In the genomic region with DNA sequence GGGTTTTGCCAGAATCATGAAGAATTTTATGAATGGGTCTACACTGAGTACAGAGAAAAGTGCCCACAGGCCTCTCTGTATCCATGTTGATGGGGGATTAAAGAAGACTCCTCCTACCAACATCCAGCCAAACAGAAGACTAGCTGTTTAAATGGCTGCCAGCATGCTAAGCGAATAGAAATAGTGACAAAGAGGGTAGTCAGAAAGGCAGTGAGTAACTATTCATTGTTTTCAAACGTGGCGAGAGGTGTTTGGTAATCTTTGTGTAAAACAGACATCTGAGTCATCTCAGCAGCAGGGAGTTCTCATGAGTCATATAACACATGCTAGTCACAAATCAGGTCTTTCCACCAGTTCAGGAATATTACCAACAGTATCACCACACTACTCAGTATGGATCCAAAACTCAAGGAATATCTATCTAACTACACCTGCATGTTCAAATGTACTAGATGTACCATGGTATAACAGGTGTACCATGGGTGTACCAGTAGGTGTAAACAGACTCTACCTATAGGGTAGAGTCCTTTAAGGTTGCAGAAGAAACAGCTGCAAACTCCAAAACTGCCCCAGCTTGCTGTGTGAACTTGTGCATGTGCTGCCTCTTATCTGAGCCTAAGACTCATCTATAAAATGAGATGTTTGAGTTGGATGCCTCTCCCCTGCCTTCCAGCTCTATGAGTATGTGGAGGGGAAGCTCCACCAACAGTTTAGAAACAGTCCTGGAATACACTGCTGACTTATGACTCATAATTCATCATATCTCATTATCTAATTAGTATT, we compare ENCODE assay signal across 1 cellular context.
TF ChIP-seq lines count a peak whose summit lies in the region.

No MANE protein-coding gene starts in this region.

TF ChIP-seq in K562, 482 proteins besides CTCF, POLR2A, EP300 and RAD21 (continued from another document and continues in another):
- TF ChIP-seq, protein P1, sequence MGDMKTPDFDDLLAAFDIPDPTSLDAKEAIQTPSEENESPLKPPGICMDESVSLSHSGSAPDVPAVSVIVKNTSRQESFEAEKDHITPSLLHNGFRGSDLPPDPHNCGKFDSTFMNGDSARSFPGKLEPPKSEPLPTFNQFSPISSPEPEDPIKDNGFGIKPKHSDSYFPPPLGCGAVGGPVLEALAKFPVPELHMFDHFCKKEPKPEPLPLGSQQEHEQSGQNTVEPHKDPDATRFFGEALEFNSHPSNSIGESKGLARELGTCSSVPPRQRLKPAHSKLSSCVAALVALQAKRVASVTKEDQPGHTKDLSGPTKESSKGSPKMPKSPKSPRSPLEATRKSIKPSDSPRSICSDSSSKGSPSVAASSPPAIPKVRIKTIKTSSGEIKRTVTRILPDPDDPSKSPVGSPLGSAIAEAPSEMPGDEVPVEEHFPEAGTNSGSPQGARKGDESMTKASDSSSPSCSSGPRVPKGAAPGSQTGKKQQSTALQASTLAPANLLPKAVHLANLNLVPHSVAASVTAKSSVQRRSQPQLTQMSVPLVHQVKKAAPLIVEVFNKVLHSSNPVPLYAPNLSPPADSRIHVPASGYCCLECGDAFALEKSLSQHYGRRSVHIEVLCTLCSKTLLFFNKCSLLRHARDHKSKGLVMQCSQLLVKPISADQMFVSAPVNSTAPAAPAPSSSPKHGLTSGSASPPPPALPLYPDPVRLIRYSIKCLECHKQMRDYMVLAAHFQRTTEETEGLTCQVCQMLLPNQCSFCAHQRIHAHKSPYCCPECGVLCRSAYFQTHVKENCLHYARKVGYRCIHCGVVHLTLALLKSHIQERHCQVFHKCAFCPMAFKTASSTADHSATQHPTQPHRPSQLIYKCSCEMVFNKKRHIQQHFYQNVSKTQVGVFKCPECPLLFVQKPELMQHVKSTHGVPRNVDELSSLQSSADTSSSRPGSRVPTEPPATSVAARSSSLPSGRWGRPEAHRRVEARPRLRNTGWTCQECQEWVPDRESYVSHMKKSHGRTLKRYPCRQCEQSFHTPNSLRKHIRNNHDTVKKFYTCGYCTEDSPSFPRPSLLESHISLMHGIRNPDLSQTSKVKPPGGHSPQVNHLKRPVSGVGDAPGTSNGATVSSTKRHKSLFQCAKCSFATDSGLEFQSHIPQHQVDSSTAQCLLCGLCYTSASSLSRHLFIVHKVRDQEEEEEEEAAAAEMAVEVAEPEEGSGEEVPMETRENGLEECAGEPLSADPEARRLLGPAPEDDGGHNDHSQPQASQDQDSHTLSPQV (IDR thresholded peaks at IDR 0.05): peak; percentile 74
- TF ChIP-seq ERF (CRISPR knock-in tag; IDR thresholded peaks at IDR 0.05) (peak; percentile 92; the same call in 1 of the 2 replicates), CEBPB (tag; IDR thresholded peaks at IDR 0.05) (0 out of 2 replicates have a peak, but pooled peaks have one; percentile 13), ZNF174 (CRISPR knock-in tag; IDR thresholded peaks at IDR 0.05) (no peak), PTBP1 (IDR thresholded peaks at IDR 0.05; ENCODE audit: low read depth, low read length) (no peak), JUN (IDR thresholded peaks at IDR 0.05; ENCODE audit: borderline replicate concordance, low read depth, low read length) (peak; percentile 93), JUN (CRISPR knock-in tag; IDR thresholded peaks at IDR 0.05; ENCODE audit: borderline replicate concordance) (no peak), SMARCE1 (IDR thresholded peaks at IDR 0.05) (peak; percentile 51; the same call in 1 of the 2 replicates), RBM34 (IDR thresholded peaks at IDR 0.05; ENCODE audit: borderline replicate concordance, insufficient read depth, low read length) (no peak), ZNF354B (CRISPR knock-in tag; IDR thresholded peaks at IDR 0.05) (no peak), ELF2 (CRISPR knock-in tag; IDR thresholded peaks at IDR 0.05) (no peak), CREB3L1 (IDR thresholded peaks at IDR 0.05; ENCODE audit: borderline replicate concordance, low read depth) (peak; percentile 37; the same call in 1 of the 2 replicates), RBM25 (IDR thresholded peaks at IDR 0.05; ENCODE audit: low read depth, low read length, severe bottlenecking) (no peak), ZNF23 (CRISPR knock-in tag; IDR thresholded peaks at IDR 0.05) (0 out of 2 replicates have a peak, but pooled peaks have one; percentile 22), SNIP1 (IDR thresholded peaks at IDR 0.05; ENCODE audit: low read depth) (no peak), SMAD3 (CRISPR knock-in tag; conservative IDR thresholded peaks at IDR 0.05) (peak; percentile 68; the same call in 1 of the 2 replicates), DIDO1 (tag; IDR thresholded peaks at IDR 0.05; ENCODE audit: low read depth) (peak; percentile 85), LARP7 (IDR thresholded peaks at IDR 0.05) (no peak), TRIM28 (IDR thresholded peaks at IDR 0.05) (peak; percentile 49; the same call in 1 of the 2 replicates), BCL6 (CRISPR knock-in tag; IDR thresholded peaks at IDR 0.05) (peak; percentile 79; the same call in 1 of the 2 replicates), C11orf30 (IDR thresholded peaks at IDR 0.05; ENCODE audit: low read depth) (peak; percentile 43; the same call in 1 of the 2 replicates), TBL1XR1 (IDR thresholded peaks at IDR 0.05; ENCODE audit: low read length in 2 of 2) (no peak), ZNF644 (tag; IDR thresholded peaks at IDR 0.05; ENCODE audit: low read depth) (peak; percentile 86; the same call in 1 of the 2 replicates), SRF (CRISPR knock-in tag; IDR thresholded peaks at IDR 0.05) (0 out of 4 replicates have a peak, but pooled peaks of 1 of the 2 experiments have one; percentile 9), UBTF (IDR thresholded peaks at IDR 0.05; ENCODE audit: borderline replicate concordance in 1 of 2, low read depth in 2 of 2, low read length in 2 of 2) (no peak), POU5F1 (IDR thresholded peaks at IDR 0.05; ENCODE audit: borderline replicate concordance, low read depth, low read length, partially characterized antibody) (no peak), ILK (tag; IDR thresholded peaks at IDR 0.05; ENCODE audit: borderline replicate concordance, low read depth) (0 out of 2 replicates have a peak, but pooled peaks have one; percentile 26), ZNF239 (CRISPR knock-in tag; IDR thresholded peaks at IDR 0.05) (peak; percentile 74), HNRNPLL (IDR thresholded peaks at IDR 0.05; ENCODE audit: low read depth, low read length, poor library complexity, severe bottlenecking) (no peak), HDAC6 (IDR thresholded peaks at IDR 0.05; ENCODE audit: low read depth, low read length) (no peak), FOXK2 (conservative IDR thresholded peaks at IDR 0.05 in 1 of 2, IDR thresholded peaks at IDR 0.05 in 1 of 2; ENCODE audit: low read depth in 2 of 2) (0 out of 4 replicates have a peak, but pooled peaks of 1 of the 2 experiments have one; percentile 17), DEAF1 (CRISPR knock-in tag; IDR thresholded peaks at IDR 0.05) (no peak), CBX3 (IDR thresholded peaks at IDR 0.05; ENCODE audit: borderline replicate concordance in 1 of 2, low read length in 2 of 2) (peak in 1 of 2 experiments; percentile 54; a peak in 1 of 3 replicates), MECOM (CRISPR knock-in tag; IDR thresholded peaks at IDR 0.05) (no peak), BHLHE40 (IDR thresholded peaks at IDR 0.05; ENCODE audit: low read length) (peak; percentile 5; the same call in 1 of the 2 replicates), PRMT5 (CRISPR knock-in tag; IDR thresholded peaks at IDR 0.05) (no peak), ZNF445 (CRISPR knock-in tag; IDR thresholded peaks at IDR 0.05; ENCODE audit: low read depth) (0 out of 2 replicates have a peak, but pooled peaks have one; percentile 11), MAFK (IDR thresholded peaks at IDR 0.05; ENCODE audit: low read length) (peak; percentile 43; the same call in 1 of the 2 replicates), ATF4 (CRISPR knock-in tag; IDR thresholded peaks at IDR 0.05) (peak; percentile 49; the same call in 1 of the 2 replicates), TRIM24 (IDR thresholded peaks at IDR 0.05) (peak; percentile 17 to 82; a peak in 2 of 4 replicates), NR2F6 (CRISPR knock-in tag; IDR thresholded peaks at IDR 0.05) (no peak)
- TF ChIP-seq, protein P2, sequence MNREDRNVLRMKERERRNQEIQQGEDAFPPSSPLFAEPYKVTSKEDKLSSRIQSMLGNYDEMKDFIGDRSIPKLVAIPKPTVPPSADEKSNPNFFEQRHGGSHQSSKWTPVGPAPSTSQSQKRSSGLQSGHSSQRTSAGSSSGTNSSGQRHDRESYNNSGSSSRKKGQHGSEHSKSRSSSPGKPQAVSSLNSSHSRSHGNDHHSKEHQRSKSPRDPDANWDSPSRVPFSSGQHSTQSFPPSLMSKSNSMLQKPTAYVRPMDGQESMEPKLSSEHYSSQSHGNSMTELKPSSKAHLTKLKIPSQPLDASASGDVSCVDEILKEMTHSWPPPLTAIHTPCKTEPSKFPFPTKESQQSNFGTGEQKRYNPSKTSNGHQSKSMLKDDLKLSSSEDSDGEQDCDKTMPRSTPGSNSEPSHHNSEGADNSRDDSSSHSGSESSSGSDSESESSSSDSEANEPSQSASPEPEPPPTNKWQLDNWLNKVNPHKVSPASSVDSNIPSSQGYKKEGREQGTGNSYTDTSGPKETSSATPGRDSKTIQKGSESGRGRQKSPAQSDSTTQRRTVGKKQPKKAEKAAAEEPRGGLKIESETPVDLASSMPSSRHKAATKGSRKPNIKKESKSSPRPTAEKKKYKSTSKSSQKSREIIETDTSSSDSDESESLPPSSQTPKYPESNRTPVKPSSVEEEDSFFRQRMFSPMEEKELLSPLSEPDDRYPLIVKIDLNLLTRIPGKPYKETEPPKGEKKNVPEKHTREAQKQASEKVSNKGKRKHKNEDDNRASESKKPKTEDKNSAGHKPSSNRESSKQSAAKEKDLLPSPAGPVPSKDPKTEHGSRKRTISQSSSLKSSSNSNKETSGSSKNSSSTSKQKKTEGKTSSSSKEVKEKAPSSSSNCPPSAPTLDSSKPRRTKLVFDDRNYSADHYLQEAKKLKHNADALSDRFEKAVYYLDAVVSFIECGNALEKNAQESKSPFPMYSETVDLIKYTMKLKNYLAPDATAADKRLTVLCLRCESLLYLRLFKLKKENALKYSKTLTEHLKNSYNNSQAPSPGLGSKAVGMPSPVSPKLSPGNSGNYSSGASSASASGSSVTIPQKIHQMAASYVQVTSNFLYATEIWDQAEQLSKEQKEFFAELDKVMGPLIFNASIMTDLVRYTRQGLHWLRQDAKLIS (CRISPR knock-in tag; IDR thresholded peaks at IDR 0.05): no peak
- TF ChIP-seq, protein P3, sequence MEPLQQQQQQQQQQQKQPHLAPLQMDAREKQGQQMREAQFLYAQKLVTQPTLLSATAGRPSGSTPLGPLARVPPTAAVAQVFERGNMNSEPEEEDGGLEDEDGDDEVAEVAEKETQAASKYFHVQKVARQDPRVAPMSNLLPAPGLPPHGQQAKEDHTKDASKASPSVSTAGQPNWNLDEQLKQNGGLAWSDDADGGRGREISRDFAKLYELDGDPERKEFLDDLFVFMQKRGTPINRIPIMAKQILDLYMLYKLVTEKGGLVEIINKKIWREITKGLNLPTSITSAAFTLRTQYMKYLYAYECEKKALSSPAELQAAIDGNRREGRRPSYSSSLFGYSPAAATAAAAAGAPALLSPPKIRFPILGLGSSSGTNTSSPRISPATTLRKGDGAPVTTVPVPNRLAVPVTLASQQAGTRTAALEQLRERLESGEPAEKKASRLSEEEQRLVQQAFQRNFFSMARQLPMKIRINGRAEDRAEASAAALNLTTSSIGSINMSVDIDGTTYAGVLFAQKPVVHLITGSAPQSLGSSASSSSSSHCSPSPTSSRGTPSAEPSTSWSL (CRISPR knock-in tag; IDR thresholded peaks at IDR 0.05; ENCODE audit: borderline replicate concordance): no peak
